Comparison of ENCODE assay signal across 1 cellular context in the genomic region with DNA sequence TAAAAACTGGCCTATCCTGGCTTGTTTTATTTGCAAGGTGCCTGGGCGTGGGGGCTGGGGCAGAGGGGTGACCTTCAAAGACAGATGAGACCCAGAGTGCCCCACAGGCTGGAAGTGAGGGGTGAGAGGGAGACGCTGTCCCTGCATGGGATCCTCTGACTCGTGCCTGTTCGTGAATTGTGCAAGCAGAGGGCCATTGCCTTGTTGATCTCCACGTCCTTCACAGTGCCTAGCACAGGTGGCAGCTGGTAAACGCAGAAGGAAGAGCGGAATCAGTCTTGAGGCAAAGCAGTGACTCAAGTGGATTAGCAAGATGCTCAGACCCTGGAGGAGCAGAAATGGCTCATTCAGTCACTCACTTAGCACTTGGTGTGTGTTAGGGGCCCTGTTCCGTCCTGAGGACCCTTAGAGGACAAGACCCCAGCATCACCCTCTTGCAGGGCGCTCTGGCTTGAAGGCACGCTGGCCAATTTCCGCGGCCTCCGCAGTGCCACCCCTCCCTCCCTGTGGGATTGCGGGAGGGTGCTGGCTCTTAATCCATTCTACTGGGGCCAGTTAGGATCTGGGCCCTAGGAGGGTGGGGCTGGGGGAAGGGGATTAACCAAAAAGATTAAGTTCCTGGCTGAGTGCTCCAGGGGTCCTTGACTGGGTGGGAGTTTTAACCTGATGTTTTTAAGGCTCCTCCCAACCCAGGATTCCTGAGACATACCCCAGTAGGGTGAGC.
TF ChIP-seq lines count a peak whose summit lies in the region.

No MANE protein-coding gene starts in this region.

TF ChIP-seq in SK-N-SH, 30 proteins besides CTCF, POLR2A, EP300 and RAD21 (continued from another document):
- TF ChIP-seq EZH2phosphoT487 (IDR thresholded peaks at IDR 0.05; ENCODE audit: borderline replicate concordance, low read depth), result no peak
- TF ChIP-seq TCF12 (IDR thresholded peaks at IDR 0.05), result no peak
- no peak for TF ChIP-seq SMC3 (IDR thresholded peaks at IDR 0.05; ENCODE audit: low read depth, low read length)
- no peak for TF ChIP-seq YY1 (IDR thresholded peaks at IDR 0.05; ENCODE audit: low read depth)
- TF ChIP-seq JUND (IDR thresholded peaks at IDR 0.05), result no peak
- TF ChIP-seq NRF1 (IDR thresholded peaks at IDR 0.05; ENCODE audit: low read depth, low read length), result no peak
- TF ChIP-seq GATA2 (CRISPR knock-in tag; IDR thresholded peaks at IDR 0.05), result no peak
- TF ChIP-seq MEF2A (IDR thresholded peaks at IDR 0.05; ENCODE audit: borderline replicate concordance, low read depth), result no peak
- TF ChIP-seq FOSL2 (IDR thresholded peaks at IDR 0.05; ENCODE audit: borderline replicate concordance, low read depth), result no peak
- no peak for TF ChIP-seq RXRA (IDR thresholded peaks at IDR 0.05; ENCODE audit: borderline replicate concordance, low read depth)
- TF ChIP-seq, protein P1, sequence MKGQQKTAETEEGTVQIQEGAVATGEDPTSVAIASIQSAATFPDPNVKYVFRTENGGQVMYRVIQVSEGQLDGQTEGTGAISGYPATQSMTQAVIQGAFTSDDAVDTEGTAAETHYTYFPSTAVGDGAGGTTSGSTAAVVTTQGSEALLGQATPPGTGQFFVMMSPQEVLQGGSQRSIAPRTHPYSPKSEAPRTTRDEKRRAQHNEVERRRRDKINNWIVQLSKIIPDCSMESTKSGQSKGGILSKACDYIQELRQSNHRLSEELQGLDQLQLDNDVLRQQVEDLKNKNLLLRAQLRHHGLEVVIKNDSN (IDR thresholded peaks at IDR 0.05; ENCODE audit: borderline replicate concordance, low read depth), result no peak
- no peak for TF ChIP-seq FOXJ3 (CRISPR knock-in tag; IDR thresholded peaks at IDR 0.05)
- TF ChIP-seq RFX5 (IDR thresholded peaks at IDR 0.05; ENCODE audit: low read length), result no peak
- TF ChIP-seq SIN3A (IDR thresholded peaks at IDR 0.05; ENCODE audit: borderline replicate concordance, low read depth, low read length), result no peak
- no peak for TF ChIP-seq NFIC (IDR thresholded peaks at IDR 0.05; ENCODE audit: borderline replicate concordance)
- no peak for TF ChIP-seq TAF1 (IDR thresholded peaks at IDR 0.05; ENCODE audit: borderline replicate concordance, low read depth, low read length)
